Comparison of ENCODE assay signal across 31 cellular contexts in genomic region chr2:44273596-44273995, GRCh38. TPM values are rescaled to one million over a fixed set of nuclear protein-coding genes. Genes with fewer than 3 reads are reported as not detected.
"Had no signal": no experiment of that assay in that cellular context is flagged by ENCODE, and none has a peak within 500 bp of the region (broad histone marks: within the 10 kb centered on the region; RNA-seq: fewer than 3 reads in every experiment).

No MANE protein-coding gene starts in this region.

- H3K9me3 ChIP-seq: colonic mucosa, esophagus squamous epithelium, heart right ventricle, pancreas, prostate gland, stomach, thyroid gland, upper lobe of right lung had no signal

- DNase-seq: activated CD4-positive, alpha-beta memory T cell treated with anti-CD3 and anti-CD28 coated beads for 36 hours; activated CD4-positive, alpha-beta T cell treated with anti-CD3 and anti-CD28 coated beads, Interleukin-2, amount 10 ng/mL, durations not matched to agents 24 days and 14 days; activated CD4-positive, CD25-positive, alpha-beta regulatory T cell treated with anti-CD3 and anti-CD28 coated beads, Interleukin-2, amount 50 U/mL, for 72 hours; activated CD8-positive, alpha-beta memory T cell treated with anti-CD3 and anti-CD28 coated beads, Interleukin-2, amount 50 U/mL, for 4 hours; activated gamma-delta T cell; activated naive CD4-positive, alpha-beta T cell treated with anti-CD3 and anti-CD28 coated beads, Interleukin-2, amount 10 ng/mL, durations not matched to agents 7 days and 5 days; activated naive CD8-positive, alpha-beta T cell treated with anti-CD3 and anti-CD28 coated beads, Interleukin-2, amount 10 ng/mL, durations not matched to agents 7 days and 5 days; activated T-cell treated with anti-CD3 and anti-CD28 coated beads, Interleukin-2, amount 50 U/mL, for 1 hour; colonic mucosa; effector CD8-positive, alpha-beta T cell; esophagus squamous epithelium; foreskin keratinocyte; heart right ventricle; naive thymus-derived CD8-positive, alpha-beta T cell; nucleus accumbens; pancreas; retina; stimulated activated CD4-positive, alpha-beta T cell treated with anti-CD3 and anti-CD28 coated beads, Interleukin-12 subunit alpha, Interleukin-12 subunit beta, amount 100 ng/mL, for 4 hours; stimulated activated CD4-positive, alpha-beta T cell treated with anti-CD3 and anti-CD28 coated beads, Interleukin-4, amount 100 ng/mL, for 24 hours; stomach; T-helper 17 cell; T1000; thyroid gland; upper lobe of right lung had no signal

- H3K27me3 ChIP-seq: colonic mucosa, foreskin keratinocyte, heart right ventricle, pancreas, stomach, thyroid gland, upper lobe of right lung had no signal

- H3K4me3 ChIP-seq: colonic mucosa, esophagus squamous epithelium, heart right ventricle, pancreas, prostate gland, skin epidermis, stomach, thyroid gland, upper lobe of right lung had no signal

- H3K36me3 ChIP-seq: colonic mucosa, esophagus squamous epithelium, heart right ventricle, pancreas, prostate gland, stomach, thyroid gland, upper lobe of right lung had no signal

- H3K27ac ChIP-seq: colonic mucosa, epithelial cell of prostate, esophagus squamous epithelium, foreskin keratinocyte, heart right ventricle, pancreas, prostate gland, skin epidermis, stomach, thyroid gland, upper lobe of right lung had no signal

- H3K4me1 ChIP-seq: colonic mucosa, foreskin keratinocyte, pancreas, prostate gland, upper lobe of right lung had no signal

RNA-seq across cellular contexts. Expression of gene SLC3A1, which starts 1.7 kb away (rescaled TPM):
- total RNA-seq: activated CD4-positive, alpha-beta T cell treated with anti-CD3 and anti-CD28 coated beads, Interleukin-2, amount 10 ng/mL, durations not matched to agents 24 days and 14 days; activated CD8-positive, alpha-beta memory T cell treated with anti-CD3 and anti-CD28 coated beads for 36 hours; bronchial epithelial cell; dermis microvascular lymphatic vessel endothelial cell; foreskin keratinocyte; neural crest cell; thyroid gland had no signal
